1 cellular context compared by ENCODE assay signal in the genomic region with DNA sequence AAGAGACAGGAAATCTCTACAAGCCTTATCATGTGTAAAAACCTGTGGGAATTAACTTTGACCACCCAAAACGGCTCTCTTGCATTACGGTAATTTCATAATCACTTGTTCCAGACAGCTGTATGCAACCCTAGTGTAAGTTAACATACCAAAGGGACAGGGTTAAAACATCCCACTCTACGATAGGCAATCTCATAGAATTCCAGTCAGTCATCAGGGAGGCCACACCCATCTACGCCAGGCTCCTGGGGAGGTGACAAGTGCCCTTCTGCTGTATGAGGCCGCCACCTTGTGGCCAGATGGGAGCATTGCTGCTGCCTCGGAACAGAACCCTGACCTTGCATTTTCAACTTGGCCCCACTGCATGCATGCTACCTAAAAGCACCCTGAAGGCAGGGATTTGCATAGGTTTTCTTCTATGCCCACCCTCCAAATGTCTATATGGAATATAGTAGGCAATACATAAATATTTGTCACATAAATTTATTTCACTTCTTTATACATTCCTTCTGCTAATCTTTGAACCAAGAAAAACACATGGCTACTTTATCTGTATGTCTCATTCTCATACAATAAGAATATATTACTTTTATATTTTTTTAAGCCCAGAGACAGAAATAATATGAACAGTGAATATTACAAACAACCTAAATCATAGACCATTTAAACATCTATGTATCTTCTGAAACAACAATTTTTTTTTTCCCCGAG.
TF ChIP-seq lines count a peak whose summit lies in the region.

No MANE protein-coding gene starts in this region.

TF ChIP-seq in HEK293, 187 proteins besides CTCF, POLR2A, EP300 and RAD21 (continued from another document and continues in another):
- TF ChIP-seq, protein P1, sequence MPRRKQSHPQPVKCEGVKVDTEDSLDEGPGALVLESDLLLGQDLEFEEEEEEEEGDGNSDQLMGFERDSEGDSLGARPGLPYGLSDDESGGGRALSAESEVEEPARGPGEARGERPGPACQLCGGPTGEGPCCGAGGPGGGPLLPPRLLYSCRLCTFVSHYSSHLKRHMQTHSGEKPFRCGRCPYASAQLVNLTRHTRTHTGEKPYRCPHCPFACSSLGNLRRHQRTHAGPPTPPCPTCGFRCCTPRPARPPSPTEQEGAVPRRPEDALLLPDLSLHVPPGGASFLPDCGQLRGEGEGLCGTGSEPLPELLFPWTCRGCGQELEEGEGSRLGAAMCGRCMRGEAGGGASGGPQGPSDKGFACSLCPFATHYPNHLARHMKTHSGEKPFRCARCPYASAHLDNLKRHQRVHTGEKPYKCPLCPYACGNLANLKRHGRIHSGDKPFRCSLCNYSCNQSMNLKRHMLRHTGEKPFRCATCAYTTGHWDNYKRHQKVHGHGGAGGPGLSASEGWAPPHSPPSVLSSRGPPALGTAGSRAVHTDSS (tag by site-specific recombination; IDR thresholded peaks at IDR 0.05): no peak
- no peak for TF ChIP-seq GLIS2 (tag by site-specific recombination; IDR thresholded peaks at IDR 0.05)
- peak; percentile 82; the same call in 1 of the 2 replicates for TF ChIP-seq ZBTB48 (tag by site-specific recombination; IDR thresholded peaks at IDR 0.05)
- TF ChIP-seq HOXA7 (CRISPR knock-in tag; IDR thresholded peaks at IDR 0.05; ENCODE audit: borderline replicate concordance): no peak
- no peak for TF ChIP-seq ZNF776 (tag by site-specific recombination; IDR thresholded peaks at IDR 0.05; ENCODE audit: borderline replicate concordance)
- TF ChIP-seq ZNF133 (tag by site-specific recombination; IDR thresholded peaks at IDR 0.05): no peak
- TF ChIP-seq, protein P2, sequence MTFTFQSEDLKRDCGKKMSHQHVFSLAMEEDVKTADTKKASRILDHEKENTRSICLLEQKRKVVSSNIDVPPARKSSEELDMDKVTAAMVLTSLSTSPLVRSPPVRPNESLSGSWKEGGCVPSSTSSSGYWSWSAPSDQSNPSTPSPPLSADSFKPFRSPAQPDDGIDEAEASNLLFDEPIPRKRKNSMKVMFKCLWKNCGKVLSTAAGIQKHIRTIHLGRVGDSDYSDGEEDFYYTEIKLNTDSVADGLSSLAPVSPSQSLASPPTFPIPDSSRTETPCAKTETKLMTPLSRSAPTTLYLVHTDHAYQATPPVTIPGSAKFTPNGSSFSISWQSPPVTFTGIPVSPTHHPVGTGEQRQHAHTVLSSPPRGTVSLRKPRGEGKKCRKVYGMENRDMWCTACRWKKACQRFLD (tag by site-specific recombination; IDR thresholded peaks at IDR 0.05): no peak
- TF ChIP-seq TRIM28 (IDR thresholded peaks at IDR 0.05; ENCODE audit: borderline replicate concordance, low read length): no peak
- no peak for TF ChIP-seq YY1 (tag by site-specific recombination; IDR thresholded peaks at IDR 0.05)
- no peak for TF ChIP-seq ZNF596 (tag by site-specific recombination; IDR thresholded peaks at IDR 0.05)
- TF ChIP-seq ZNF157 (tag by site-specific recombination; IDR thresholded peaks at IDR 0.05): no peak
- TF ChIP-seq ZNF202 (tag by site-specific recombination; IDR thresholded peaks at IDR 0.05; ENCODE audit: borderline replicate concordance): no peak
- TF ChIP-seq ZNF23 (tag by site-specific recombination; IDR thresholded peaks at IDR 0.05; ENCODE audit: borderline replicate concordance): no peak
- TF ChIP-seq, protein P3, sequence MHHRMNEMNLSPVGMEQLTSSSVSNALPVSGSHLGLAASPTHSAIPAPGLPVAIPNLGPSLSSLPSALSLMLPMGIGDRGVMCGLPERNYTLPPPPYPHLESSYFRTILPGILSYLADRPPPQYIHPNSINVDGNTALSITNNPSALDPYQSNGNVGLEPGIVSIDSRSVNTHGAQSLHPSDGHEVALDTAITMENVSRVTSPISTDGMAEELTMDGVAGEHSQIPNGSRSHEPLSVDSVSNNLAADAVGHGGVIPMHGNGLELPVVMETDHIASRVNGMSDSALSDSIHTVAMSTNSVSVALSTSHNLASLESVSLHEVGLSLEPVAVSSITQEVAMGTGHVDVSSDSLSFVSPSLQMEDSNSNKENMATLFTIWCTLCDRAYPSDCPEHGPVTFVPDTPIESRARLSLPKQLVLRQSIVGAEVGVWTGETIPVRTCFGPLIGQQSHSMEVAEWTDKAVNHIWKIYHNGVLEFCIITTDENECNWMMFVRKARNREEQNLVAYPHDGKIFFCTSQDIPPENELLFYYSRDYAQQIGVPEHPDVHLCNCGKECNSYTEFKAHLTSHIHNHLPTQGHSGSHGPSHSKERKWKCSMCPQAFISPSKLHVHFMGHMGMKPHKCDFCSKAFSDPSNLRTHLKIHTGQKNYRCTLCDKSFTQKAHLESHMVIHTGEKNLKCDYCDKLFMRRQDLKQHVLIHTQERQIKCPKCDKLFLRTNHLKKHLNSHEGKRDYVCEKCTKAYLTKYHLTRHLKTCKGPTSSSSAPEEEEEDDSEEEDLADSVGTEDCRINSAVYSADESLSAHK (tag by site-specific recombination; IDR thresholded peaks at IDR 0.05): no peak
- TF ChIP-seq ZNF335 (tag by site-specific recombination; conservative IDR thresholded peaks at IDR 0.05): no peak
- no peak; the same call in 1 of the 2 replicates for TF ChIP-seq ZSCAN23 (tag by site-specific recombination; IDR thresholded peaks at IDR 0.05)
- no peak; the same call in 1 of the 2 replicates for TF ChIP-seq ZNF2 (tag by site-specific recombination; IDR thresholded peaks at IDR 0.05)
- TF ChIP-seq ZFP69B (tag by site-specific recombination; IDR thresholded peaks at IDR 0.05): no peak
- TF ChIP-seq KLF1 (tag by site-specific recombination; IDR thresholded peaks at IDR 0.05): peak; percentile 90
- no peak for TF ChIP-seq ZNF174 (tag by site-specific recombination; IDR thresholded peaks at IDR 0.05)
- no peak for TF ChIP-seq ZNF792 (tag by site-specific recombination; IDR thresholded peaks at IDR 0.05)
- no peak for TF ChIP-seq ZNF391 (tag by site-specific recombination; IDR thresholded peaks at IDR 0.05; ENCODE audit: borderline replicate concordance, low read depth)
- no peak for TF ChIP-seq ZNF830 (tag by site-specific recombination; IDR thresholded peaks at IDR 0.05; ENCODE audit: low read depth)
- no peak for TF ChIP-seq ZNF555 (tag by site-specific recombination; conservative IDR thresholded peaks at IDR 0.05)
- no peak for TF ChIP-seq ZNF155 (tag by site-specific recombination; IDR thresholded peaks at IDR 0.05)
- TF ChIP-seq, protein P4, sequence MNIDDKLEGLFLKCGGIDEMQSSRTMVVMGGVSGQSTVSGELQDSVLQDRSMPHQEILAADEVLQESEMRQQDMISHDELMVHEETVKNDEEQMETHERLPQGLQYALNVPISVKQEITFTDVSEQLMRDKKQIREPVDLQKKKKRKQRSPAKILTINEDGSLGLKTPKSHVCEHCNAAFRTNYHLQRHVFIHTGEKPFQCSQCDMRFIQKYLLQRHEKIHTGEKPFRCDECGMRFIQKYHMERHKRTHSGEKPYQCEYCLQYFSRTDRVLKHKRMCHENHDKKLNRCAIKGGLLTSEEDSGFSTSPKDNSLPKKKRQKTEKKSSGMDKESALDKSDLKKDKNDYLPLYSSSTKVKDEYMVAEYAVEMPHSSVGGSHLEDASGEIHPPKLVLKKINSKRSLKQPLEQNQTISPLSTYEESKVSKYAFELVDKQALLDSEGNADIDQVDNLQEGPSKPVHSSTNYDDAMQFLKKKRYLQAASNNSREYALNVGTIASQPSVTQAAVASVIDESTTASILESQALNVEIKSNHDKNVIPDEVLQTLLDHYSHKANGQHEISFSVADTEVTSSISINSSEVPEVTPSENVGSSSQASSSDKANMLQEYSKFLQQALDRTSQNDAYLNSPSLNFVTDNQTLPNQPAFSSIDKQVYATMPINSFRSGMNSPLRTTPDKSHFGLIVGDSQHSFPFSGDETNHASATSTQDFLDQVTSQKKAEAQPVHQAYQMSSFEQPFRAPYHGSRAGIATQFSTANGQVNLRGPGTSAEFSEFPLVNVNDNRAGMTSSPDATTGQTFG (tag by site-specific recombination; IDR thresholded peaks at IDR 0.05; ENCODE audit: borderline replicate concordance): no peak
- no peak for TF ChIP-seq RBAK (tag by site-specific recombination; IDR thresholded peaks at IDR 0.05)
- TF ChIP-seq, protein P5, sequence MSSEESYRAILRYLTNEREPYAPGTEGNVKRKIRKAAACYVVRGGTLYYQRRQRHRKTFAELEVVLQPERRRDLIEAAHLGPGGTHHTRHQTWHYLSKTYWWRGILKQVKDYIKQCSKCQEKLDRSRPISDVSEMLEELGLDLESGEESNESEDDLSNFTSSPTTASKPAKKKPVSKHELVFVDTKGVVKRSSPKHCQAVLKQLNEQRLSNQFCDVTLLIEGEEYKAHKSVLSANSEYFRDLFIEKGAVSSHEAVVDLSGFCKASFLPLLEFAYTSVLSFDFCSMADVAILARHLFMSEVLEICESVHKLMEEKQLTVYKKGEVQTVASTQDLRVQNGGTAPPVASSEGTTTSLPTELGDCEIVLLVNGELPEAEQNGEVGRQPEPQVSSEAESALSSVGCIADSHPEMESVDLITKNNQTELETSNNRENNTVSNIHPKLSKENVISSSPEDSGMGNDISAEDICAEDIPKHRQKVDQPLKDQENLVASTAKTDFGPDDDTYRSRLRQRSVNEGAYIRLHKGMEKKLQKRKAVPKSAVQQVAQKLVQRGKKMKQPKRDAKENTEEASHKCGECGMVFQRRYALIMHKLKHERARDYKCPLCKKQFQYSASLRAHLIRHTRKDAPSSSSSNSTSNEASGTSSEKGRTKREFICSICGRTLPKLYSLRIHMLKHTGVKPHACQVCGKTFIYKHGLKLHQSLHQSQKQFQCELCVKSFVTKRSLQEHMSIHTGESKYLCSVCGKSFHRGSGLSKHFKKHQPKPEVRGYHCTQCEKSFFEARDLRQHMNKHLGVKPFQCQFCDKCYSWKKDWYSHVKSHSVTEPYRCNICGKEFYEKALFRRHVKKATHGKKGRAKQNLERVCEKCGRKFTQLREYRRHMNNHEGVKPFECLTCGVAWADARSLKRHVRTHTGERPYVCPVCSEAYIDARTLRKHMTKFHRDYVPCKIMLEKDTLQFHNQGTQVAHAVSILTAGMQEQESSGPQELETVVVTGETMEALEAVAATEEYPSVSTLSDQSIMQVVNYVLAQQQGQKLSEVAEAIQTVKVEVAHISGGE (tag by site-specific recombination; conservative IDR thresholded peaks at IDR 0.05; ENCODE audit: low read depth): no peak
- TF ChIP-seq REPIN1 (tag by site-specific recombination; IDR thresholded peaks at IDR 0.05; ENCODE audit: low read depth): no peak
- TF ChIP-seq, protein P6, sequence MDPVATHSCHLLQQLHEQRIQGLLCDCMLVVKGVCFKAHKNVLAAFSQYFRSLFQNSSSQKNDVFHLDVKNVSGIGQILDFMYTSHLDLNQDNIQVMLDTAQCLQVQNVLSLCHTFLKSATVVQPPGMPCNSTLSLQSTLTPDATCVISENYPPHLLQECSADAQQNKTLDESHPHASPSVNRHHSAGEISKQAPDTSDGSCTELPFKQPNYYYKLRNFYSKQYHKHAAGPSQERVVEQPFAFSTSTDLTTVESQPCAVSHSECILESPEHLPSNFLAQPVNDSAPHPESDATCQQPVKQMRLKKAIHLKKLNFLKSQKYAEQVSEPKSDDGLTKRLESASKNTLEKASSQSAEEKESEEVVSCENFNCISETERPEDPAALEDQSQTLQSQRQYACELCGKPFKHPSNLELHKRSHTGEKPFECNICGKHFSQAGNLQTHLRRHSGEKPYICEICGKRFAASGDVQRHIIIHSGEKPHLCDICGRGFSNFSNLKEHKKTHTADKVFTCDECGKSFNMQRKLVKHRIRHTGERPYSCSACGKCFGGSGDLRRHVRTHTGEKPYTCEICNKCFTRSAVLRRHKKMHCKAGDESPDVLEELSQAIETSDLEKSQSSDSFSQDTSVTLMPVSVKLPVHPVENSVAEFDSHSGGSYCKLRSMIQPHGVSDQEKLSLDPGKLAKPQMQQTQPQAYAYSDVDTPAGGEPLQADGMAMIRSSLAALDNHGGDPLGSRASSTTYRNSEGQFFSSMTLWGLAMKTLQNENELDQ (tag by site-specific recombination; IDR thresholded peaks at IDR 0.05; ENCODE audit: low read depth): no peak
- no peak for TF ChIP-seq MZF1 (tag by site-specific recombination; IDR thresholded peaks at IDR 0.05; ENCODE audit: borderline replicate concordance)
- no peak for TF ChIP-seq ZNF560 (tag by site-specific recombination; IDR thresholded peaks at IDR 0.05; ENCODE audit: borderline replicate concordance)
- TF ChIP-seq, protein P7, sequence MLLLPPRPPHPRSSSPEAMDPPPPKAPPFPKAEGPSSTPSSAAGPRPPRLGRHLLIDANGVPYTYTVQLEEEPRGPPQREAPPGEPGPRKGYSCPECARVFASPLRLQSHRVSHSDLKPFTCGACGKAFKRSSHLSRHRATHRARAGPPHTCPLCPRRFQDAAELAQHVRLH (tag by site-specific recombination; IDR thresholded peaks at IDR 0.05): no peak
- TF ChIP-seq, protein P8, sequence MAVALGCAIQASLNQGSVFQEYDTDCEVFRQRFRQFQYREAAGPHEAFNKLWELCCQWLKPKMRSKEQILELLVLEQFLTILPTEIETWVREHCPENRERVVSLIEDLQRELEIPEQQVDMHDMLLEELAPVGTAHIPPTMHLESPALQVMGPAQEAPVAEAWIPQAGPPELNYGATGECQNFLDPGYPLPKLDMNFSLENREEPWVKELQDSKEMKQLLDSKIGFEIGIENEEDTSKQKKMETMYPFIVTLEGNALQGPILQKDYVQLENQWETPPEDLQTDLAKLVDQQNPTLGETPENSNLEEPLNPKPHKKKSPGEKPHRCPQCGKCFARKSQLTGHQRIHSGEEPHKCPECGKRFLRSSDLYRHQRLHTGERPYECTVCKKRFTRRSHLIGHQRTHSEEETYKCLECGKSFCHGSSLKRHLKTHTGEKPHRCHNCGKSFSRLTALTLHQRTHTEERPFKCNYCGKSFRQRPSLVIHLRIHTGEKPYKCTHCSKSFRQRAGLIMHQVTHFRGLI (tag by site-specific recombination; IDR thresholded peaks at IDR 0.05): no peak
- no peak for TF ChIP-seq ZNF341 (tag by site-specific recombination; IDR thresholded peaks at IDR 0.05; ENCODE audit: low read depth)
- no peak for TF ChIP-seq ZNF785 (tag by site-specific recombination; IDR thresholded peaks at IDR 0.05)
- peak; percentile 63 for TF ChIP-seq ZNF629 (tag by site-specific recombination; IDR thresholded peaks at IDR 0.05)
- TF ChIP-seq ZNF394 (tag by site-specific recombination; IDR thresholded peaks at IDR 0.05; ENCODE audit: borderline replicate concordance): no peak; the same call in 1 of the 2 replicates
- TF ChIP-seq ZXDB (tag by site-specific recombination; IDR thresholded peaks at IDR 0.05): 0 out of 2 replicates have a peak, but pooled peaks have one; percentile 32
- TF ChIP-seq ZNF423 (tag by site-specific recombination; IDR thresholded peaks at IDR 0.05): no peak
- TF ChIP-seq, protein P9, sequence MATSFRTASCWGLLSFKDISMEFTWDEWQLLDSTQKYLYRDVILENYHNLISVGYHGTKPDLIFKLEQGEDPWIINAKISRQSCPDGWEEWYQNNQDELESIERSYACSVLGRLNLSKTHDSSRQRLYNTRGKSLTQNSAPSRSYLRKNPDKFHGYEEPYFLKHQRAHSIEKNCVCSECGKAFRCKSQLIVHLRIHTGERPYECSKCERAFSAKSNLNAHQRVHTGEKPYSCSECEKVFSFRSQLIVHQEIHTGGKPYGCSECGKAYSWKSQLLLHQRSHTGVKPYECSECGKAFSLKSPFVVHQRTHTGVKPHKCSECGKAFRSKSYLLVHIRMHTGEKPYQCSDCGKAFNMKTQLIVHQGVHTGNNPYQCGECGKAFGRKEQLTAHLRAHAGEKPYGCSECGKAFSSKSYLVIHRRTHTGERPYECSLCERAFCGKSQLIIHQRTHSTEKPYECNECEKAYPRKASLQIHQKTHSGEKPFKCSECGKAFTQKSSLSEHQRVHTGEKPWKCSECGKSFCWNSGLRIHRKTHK (tag by site-specific recombination; IDR thresholded peaks at IDR 0.05): no peak
- no peak for TF ChIP-seq ZNF114 (tag by site-specific recombination; IDR thresholded peaks at IDR 0.05)
- TF ChIP-seq ZNF654 (tag by site-specific recombination; IDR thresholded peaks at IDR 0.05; ENCODE audit: low read depth): peak; percentile 99
- no peak for TF ChIP-seq ZNF433 (tag by site-specific recombination; IDR thresholded peaks at IDR 0.05; ENCODE audit: low read depth)
- no peak for TF ChIP-seq SALL2 (tag by site-specific recombination; IDR thresholded peaks at IDR 0.05; ENCODE audit: borderline replicate concordance)
- TF ChIP-seq ZNF768 (tag by site-specific recombination; IDR thresholded peaks at IDR 0.05): no peak
